In the genomic region with DNA sequence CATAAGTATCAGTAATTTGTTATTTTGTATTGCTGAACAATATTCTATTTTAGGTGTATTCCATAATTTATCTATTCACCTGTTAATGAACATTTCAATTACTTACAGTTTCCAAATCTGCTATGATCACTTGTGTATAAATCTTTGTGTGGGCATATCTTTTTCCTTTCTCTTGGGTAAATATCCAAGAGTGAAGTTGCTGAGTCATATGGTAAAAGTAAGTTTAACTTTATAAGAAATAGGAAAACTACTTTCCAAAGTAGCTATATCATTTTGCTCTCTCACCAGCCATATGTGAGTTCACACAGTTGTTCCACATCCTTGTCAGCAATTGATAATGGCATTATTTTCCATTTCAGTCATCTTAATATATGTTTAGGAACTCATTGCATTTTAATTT, we compare ENCODE assay signal across 1 cellular context.
TF ChIP-seq lines count a peak whose summit lies in the region.

No MANE protein-coding gene starts in this region.

TF ChIP-seq in A549, 52 proteins besides CTCF, POLR2A, EP300 and RAD21 (continued from another document):
- TF ChIP-seq HEYL (CRISPR knock-in tag; IDR thresholded peaks at IDR 0.05) (no peak), CHD2 (IDR thresholded peaks at IDR 0.05; ENCODE audit: low read length, partially characterized antibody) (no peak), NFE2L2 (conservative IDR thresholded peaks at IDR 0.05; ENCODE audit: low read length) (0 out of 2 replicates have a peak, but pooled peaks have one; percentile 7), JUN (IDR thresholded peaks at IDR 0.05) (no peak), FOSB (CRISPR knock-in tag; IDR thresholded peaks at IDR 0.05) (no peak), MAZ (IDR thresholded peaks at IDR 0.05; ENCODE audit: borderline replicate concordance, low read depth, low read length) (no peak), MAFK (IDR thresholded peaks at IDR 0.05; ENCODE audit: partially characterized antibody) (peak; percentile 58), FOXS1 (CRISPR knock-in tag; IDR thresholded peaks at IDR 0.05) (no peak)
- TF ChIP-seq, protein P1, sequence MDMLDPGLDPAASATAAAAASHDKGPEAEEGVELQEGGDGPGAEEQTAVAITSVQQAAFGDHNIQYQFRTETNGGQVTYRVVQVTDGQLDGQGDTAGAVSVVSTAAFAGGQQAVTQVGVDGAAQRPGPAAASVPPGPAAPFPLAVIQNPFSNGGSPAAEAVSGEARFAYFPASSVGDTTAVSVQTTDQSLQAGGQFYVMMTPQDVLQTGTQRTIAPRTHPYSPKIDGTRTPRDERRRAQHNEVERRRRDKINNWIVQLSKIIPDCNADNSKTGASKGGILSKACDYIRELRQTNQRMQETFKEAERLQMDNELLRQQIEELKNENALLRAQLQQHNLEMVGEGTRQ (IDR thresholded peaks at IDR 0.05), result no peak
